12 cellular contexts compared by ENCODE assay signal in genomic region chr18:6363216-6363615, GRCh38. TPM values are rescaled to one million over a fixed set of nuclear protein-coding genes. Genes with fewer than 3 reads are reported as not detected.
DNase-seq lines count a peak whose midpoint lies in the region; ATAC-seq and TF ChIP-seq lines count a peak whose summit lies in the region.
"Had no signal": no experiment of that assay in that cellular context is flagged by ENCODE, and none has a peak within 500 bp of the region (broad histone marks: within the 10 kb centered on the region; RNA-seq: fewer than 3 reads in every experiment).

No MANE protein-coding gene starts in this region.

- H4K20me1 ChIP-seq in PC-3 (ENCODE audit: low read length) = no peaks in the 10 kb centered on the region

- H3K4me3 ChIP-seq in PC-3 (ENCODE audit: low read length) = peak overlapping the region; percentile 65

- TF ChIP-seq CTCF in PC-3 (conservative IDR thresholded peaks at IDR 0.05; ENCODE audit: low read depth, low read length) = no peak

- CTCF ChIA-PET in PC-3 (lab: Charles Lee) = no interaction called here

- peak overlapping the region; percentile 94 for H2AFZ ChIP-seq in PC-3 (ENCODE audit: low read length)

- POLR2A ChIA-PET in PC-3 (lab: Charles Lee; ENCODE audit: unreplicated experiment) = interaction anchor here (0.6 kb wide), 1 partner anchor 108 kb away, joined by 3 read pairs; no protein-coding TSS in a partner anchor

- ATAC-seq in GM18502 (IDR thresholded peaks at IDR 0.05; ENCODE audit: poor library complexity, unreplicated experiment) (peak; percentile 76), GM19455 (IDR thresholded peaks at IDR 0.05; ENCODE audit: unreplicated experiment) (peak; percentile 71), HG02938 (IDR thresholded peaks at IDR 0.05; ENCODE audit: unreplicated experiment) (peak; percentile 81), PC-3 (peak; percentile 36), SK-N-SH treated with all-trans-retinoic acid at 6 μM for 48 hours (no peak)
- ATAC-seq: CD8-positive, alpha-beta T cell; left ventricle myocardium superior had no signal

- peak overlapping the region; percentile 52 for H3K9ac ChIP-seq in PC-3 (ENCODE audit: low read length)

- intact Hi-C loops in PC-3 (cut with micrococcal nuclease) = no loop called here

- no peaks in the 10 kb centered on the region for H3K9me3 ChIP-seq in PC-3 (ENCODE audit: low read length)

- H3F3A ChIP-seq in PC-3 (ENCODE audit: low read length, unreplicated experiment) = no peaks in the 10 kb centered on the region

- H3K36me3 ChIP-seq in PC-3 (ENCODE audit: low read depth, low read length) = no peaks in the 10 kb centered on the region

- no peaks in the 10 kb centered on the region for H3K9me2 ChIP-seq in PC-3 (replicated peaks; ENCODE audit: low read length)

- H3K4me1 ChIP-seq in PC-3 (ENCODE audit: insufficient read depth, low read length) = 0 out of 2 replicates have a peak, but pooled peaks cover 6% of the 10 kb centered on the region

- BruUV-seq in PC-3 (replicated peaks; lab: Mats Ljungman, UMichigan) = no TSS peak

- H3K27me3 ChIP-seq in PC-3 (ENCODE audit: low read length) = no peaks in the 10 kb centered on the region

- peak overlapping the region; percentile 85 for H3K4me2 ChIP-seq in PC-3 (ENCODE audit: low read length)

- DNase-seq in PC-3 (no peak), NCI-H524 (lab: John Stamatoyannopoulos, UW) (no peak), NOMO-1 (lab: John Stamatoyannopoulos, UW; ENCODE audit: unreplicated experiment in 2 of 2) (no peak)
- DNase-seq in stimulated activated naive CD4-positive, alpha-beta T cell treated with Interleukin-2 at 50 U/mL for 16 hours (lab: John Stamatoyannopoulos, UW) = no peak
- DNase-seq: CD8-positive, alpha-beta T cell; left ventricle myocardium superior; NCI-H2029 treated with DMSO at 0.1 percent for 48 hours; posterior cingulate gyrus had no signal

- H3K27ac ChIP-seq in PC-3 (ENCODE audit: low read length) = peak overlapping the region; percentile 23

- no peaks in the 10 kb centered on the region for H3K79me2 ChIP-seq in PC-3 (ENCODE audit: low read length)

TF ChIP-seq in SK-N-SH treated with all-trans-retinoic acid at 6 μM for 48 hours, 23 proteins besides CTCF, POLR2A, EP300 and RAD21:
- TF ChIP-seq TCF4 (CRISPR knock-in tag; IDR thresholded peaks at IDR 0.05; ENCODE audit: borderline replicate concordance) (no peak), ZNF70 (CRISPR knock-in tag; IDR thresholded peaks at IDR 0.05) (no peak), POU6F1 (CRISPR knock-in tag; IDR thresholded peaks at IDR 0.05; ENCODE audit: borderline replicate concordance, low read depth) (no peak), RARB (CRISPR knock-in tag; IDR thresholded peaks at IDR 0.05) (no peak), ZNF8 (CRISPR knock-in tag; IDR thresholded peaks at IDR 0.05) (no peak), TSHZ2 (CRISPR knock-in tag; IDR thresholded peaks at IDR 0.05) (no peak), TOX (CRISPR knock-in tag; IDR thresholded peaks at IDR 0.05; ENCODE audit: borderline replicate concordance) (no peak)

RNA-seq across cellular contexts. Expression of gene L3MBTL4, which starts 51.5 kb away (rescaled TPM):
- total RNA-seq in PC-3 (2014; rRNA removed) = 0.47 and 0.63 TPM in 2 replicates
